9 cellular contexts compared by ENCODE assay signal in genomic region chr11:7576671-7577225, GRCh38.
A peak's percentile ranks its signal among the peaks of the same experiment; 100 is the strongest.
DNase-seq lines count a peak whose midpoint lies in the region; ATAC-seq and TF ChIP-seq lines count a peak whose summit lies in the region.
"Had no signal": no experiment of that assay in that cellular context is flagged by ENCODE, and none has a peak within 500 bp of the region (broad histone marks: within the 10 kb centered on the region; RNA-seq: fewer than 3 reads in every experiment).

No MANE protein-coding gene starts in this region.

- peaks cover 42% of the 10 kb centered on the region for H3K4me1 ChIP-seq in BLaER1

- no peaks in the 10 kb centered on the region for H3K9me3 ChIP-seq in BLaER1

- H3K27ac ChIP-seq in BLaER1 = no peak overlapping the region

- H4K20me1 ChIP-seq in BLaER1 = peaks cover 100% of the 10 kb centered on the region

- H3K4me2 ChIP-seq in BLaER1 = peak overlapping the region; percentile 76

- ATAC-seq in left ventricle myocardium superior (peak; percentile 58), HG03520 (IDR thresholded peaks at IDR 0.05; ENCODE audit: unreplicated experiment) (no peak)

- H3K4me1 Mint-ChIP-seq in activated T-helper 2 cell treated with anti-CD3 and anti-CD28 coated beads, Interferon-gamma antibody, Interleukin-2, Interleukin-4, amounts not matched to agents 10 μg/mL and 5 μg/mL and 100 μg/mL, durations not matched to agents 14 hours and 24 hours and 36 hours (ENCODE audit: low read depth) = peaks cover 24% of the 10 kb centered on the region

- H3K4me3 ChIP-seq in BLaER1 (no peak overlapping the region), retinal pigment epithelial cell (ENCODE audit: low read length) (peak overlapping the region; percentile 36)

- H3K9ac ChIP-seq in BLaER1 = no peak overlapping the region

- H3K36me3 ChIP-seq in BLaER1 = no peaks in the 10 kb centered on the region

- H3K36me3 Mint-ChIP-seq in activated T-helper 2 cell treated with anti-CD3 and anti-CD28 coated beads, Interferon-gamma antibody, Interleukin-2, Interleukin-4, amounts not matched to agents 10 μg/mL and 5 μg/mL and 100 μg/mL, durations not matched to agents 14 hours and 24 hours and 36 hours (ENCODE audit: low read depth) = no peaks in the 10 kb centered on the region

- intact Hi-C loops in activated T-helper 2 cell treated with anti-CD3 and anti-CD28 coated beads, Interferon-gamma antibody, Interleukin-2, Interleukin-4, amounts not matched to agents 10 μg/mL and 5 μg/mL and 100 μg/mL, durations not matched to agents 14 hours and 24 hours and 36 hours (cut with micrococcal nuclease) = no loop called here
- intact Hi-C loops in left ventricle myocardium superior (cut with micrococcal nuclease) = no loop called here

- no peak for TF ChIP-seq CTCF in retinal pigment epithelial cell (conservative IDR thresholded peaks at IDR 0.05; ENCODE audit: low read depth, low read length)

- H3K27me3 Mint-ChIP-seq in activated T-helper 2 cell treated with anti-CD3 and anti-CD28 coated beads, Interferon-gamma antibody, Interleukin-2, Interleukin-4, amounts not matched to agents 10 μg/mL and 5 μg/mL and 100 μg/mL, durations not matched to agents 14 hours and 24 hours and 36 hours (ENCODE audit: low read depth) = peaks cover 25% of the 10 kb centered on the region

- DNase-seq in activated T-helper 2 cell treated with anti-CD3 and anti-CD28 coated beads, Interferon-gamma antibody, Interleukin-2, Interleukin-4, amounts not matched to agents 10 μg/mL and 5 μg/mL and 100 μg/mL, durations not matched to agents 14 hours and 24 hours and 36 hours (ENCODE audit: low spot score) = no peak
- DNase-seq in left ventricle myocardium superior (peak; percentile 52), retinal pigment epithelial cell (ENCODE audit: low read depth) (no peak), NCI-H748 treated with DMSO at 0.1 percent for 48 hours (lab: John Stamatoyannopoulos, UW) (no peak), cerebellum (ENCODE audit: low spot score) (no peak), COLO829 (ENCODE audit: low spot score) (no peak)
- DNase-seq: NCI-H1105 had no signal

- peak overlapping the region; percentile 9 for H3K27ac Mint-ChIP-seq in activated T-helper 2 cell treated with anti-CD3 and anti-CD28 coated beads, Interferon-gamma antibody, Interleukin-2, Interleukin-4, amounts not matched to agents 10 μg/mL and 5 μg/mL and 100 μg/mL, durations not matched to agents 14 hours and 24 hours and 36 hours

- peaks cover 99% of the 10 kb centered on the region for H3K27me3 ChIP-seq in BLaER1

- no peaks in the 10 kb centered on the region for H3K9me3 Mint-ChIP-seq in activated T-helper 2 cell treated with anti-CD3 and anti-CD28 coated beads, Interferon-gamma antibody, Interleukin-2, Interleukin-4, amounts not matched to agents 10 μg/mL and 5 μg/mL and 100 μg/mL, durations not matched to agents 14 hours and 24 hours and 36 hours

- H3K4me3 Mint-ChIP-seq in activated T-helper 2 cell treated with anti-CD3 and anti-CD28 coated beads, Interferon-gamma antibody, Interleukin-2, Interleukin-4, amounts not matched to agents 10 μg/mL and 5 μg/mL and 100 μg/mL, durations not matched to agents 14 hours and 24 hours and 36 hours (ENCODE audit: low read depth) = no peak overlapping the region
